ENCODE assay signal across 8 cellular contexts in the genomic region with DNA sequence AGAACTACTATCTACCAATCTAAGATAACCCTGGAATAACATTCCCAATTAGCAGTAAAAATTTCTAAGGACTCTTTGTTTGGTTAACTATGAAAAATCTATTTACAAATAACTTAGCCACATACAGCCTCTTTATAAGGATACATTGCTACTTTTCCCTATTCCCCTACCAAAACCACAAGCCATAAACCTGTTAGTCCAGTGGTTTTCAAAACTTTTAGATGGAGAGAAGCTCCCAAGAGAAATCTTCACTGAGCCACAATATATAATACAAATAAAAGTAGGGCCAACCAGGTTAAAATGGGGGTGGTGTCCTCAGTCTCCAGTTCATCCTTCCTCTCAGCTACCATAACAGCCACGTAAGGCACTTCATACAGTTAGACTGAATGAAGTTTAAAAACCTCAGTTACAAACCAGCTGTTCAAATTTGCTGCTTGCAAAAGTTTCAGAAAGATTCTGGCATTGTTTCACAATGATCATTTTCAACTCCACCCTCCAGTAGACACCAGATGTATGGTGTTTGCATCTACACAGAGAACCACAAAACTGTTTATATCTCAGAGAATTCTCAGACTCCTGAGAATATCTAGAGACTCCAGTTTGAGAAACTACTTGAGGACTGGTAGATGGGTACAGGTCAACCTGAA. TPM values are rescaled to one million over a fixed set of nuclear protein-coding genes. Genes with fewer than 3 reads are reported as not detected.
DNase-seq lines count a peak whose midpoint lies in the region; ATAC-seq and TF ChIP-seq lines count a peak whose summit lies in the region.

No MANE protein-coding gene starts in this region.

- TF ChIP-seq POLR2A in Peyer's patch (IDR thresholded peaks at IDR 0.05), result no peak

- H4K20me1 ChIP-seq in DND-41 (ENCODE audit: insufficient read depth, low read length), result peaks cover 22% of the 10 kb centered on the region; the same call in 1 of the 2 replicates

- no peaks in the 10 kb centered on the region; the same call in 1 of the 2 replicates for H3K36me3 ChIP-seq in DND-41 (ENCODE audit: insufficient read depth, low read length)
- H3K36me3 ChIP-seq in Peyer's patch, result no peaks in the 10 kb centered on the region

- H3K9me3 ChIP-seq in DND-41 (ENCODE audit: insufficient read depth, low read length, severe bottlenecking) (no peaks in the 10 kb centered on the region), Peyer's patch (no peaks in the 10 kb centered on the region)

- no peak overlapping the region for H3K9ac ChIP-seq in DND-41 (ENCODE audit: low read depth, low read length)

- peaks cover 11% of the 10 kb centered on the region for H3K4me1 ChIP-seq in DND-41 (ENCODE audit: insufficient read depth, low read length)
- peaks cover 0 to 28% (median 7%) of the 10 kb centered on the region in 4 donors for H3K4me1 ChIP-seq in Peyer's patch

- peak overlapping the region; percentile 51 for H3K27ac ChIP-seq in DND-41 (ENCODE audit: low read length)
- H3K27ac ChIP-seq in Peyer's patch, result no peak overlapping the region

- H3K27me3 ChIP-seq in DND-41 (ENCODE audit: insufficient read depth, low read length, poor library complexity) (no peaks in the 10 kb centered on the region), Peyer's patch (no peaks in the 10 kb centered on the region)

- peaks cover 97% of the 10 kb centered on the region for H3K79me2 ChIP-seq in DND-41 (ENCODE audit: insufficient read depth, low read length)

- no peak overlapping the region for H2AFZ ChIP-seq in DND-41 (ENCODE audit: low read depth, low read length)

- H3K4me3 ChIP-seq in DND-41 (ENCODE audit: low read depth in 1 of 2, low read length in 2 of 2), result no peak overlapping the region
- no peak overlapping the region for H3K4me3 ChIP-seq in choroid plexus epithelial cell (ENCODE audit: low read depth, low read length)
- no peak overlapping the region for H3K4me3 ChIP-seq in Peyer's patch

- peak; percentile 77 for ATAC-seq in DND-41 (ENCODE audit: insufficient read depth, low read depth)
- peak; percentile 80 for ATAC-seq in GM21367 (IDR thresholded peaks at IDR 0.05; ENCODE audit: unreplicated experiment)
- peak; percentile 80 for ATAC-seq in HG03442 (IDR thresholded peaks at IDR 0.05; ENCODE audit: unreplicated experiment)

- H3K4me2 ChIP-seq in DND-41 (ENCODE audit: insufficient read depth, low read length), result no peak overlapping the region

- no peak for TF ChIP-seq CTCF in DND-41 (IDR thresholded peaks at IDR 0.05; ENCODE audit: borderline replicate concordance, extremely low read depth, low read length, poor library complexity, severe bottlenecking)
- TF ChIP-seq CTCF in choroid plexus epithelial cell (conservative IDR thresholded peaks at IDR 0.05; ENCODE audit: low read depth, low read length), result no peak
- TF ChIP-seq CTCF in Peyer's patch (IDR thresholded peaks at IDR 0.05), result no peak

- no peak for DNase-seq in DND-41
- DNase-seq in choroid plexus epithelial cell (ENCODE audit: low read depth), result peak; percentile 75
- DNase-seq in EL, result no peak
- DNase-seq in Peyer's patch, result no peak
- no peak for DNase-seq in SKM-1 (lab: John Stamatoyannopoulos, UW; ENCODE audit: unreplicated experiment)
- DNase-seq in NCI-H69 (lab: John Stamatoyannopoulos, UW), result no peak

RNA-seq across cellular contexts. Expression of a gene that starts 26.0 kb away (rescaled TPM):
- 10 to 100 TPM; 38.7 to 49.1 (median 40.8) TPM for total RNA-seq in Peyer's patch
